20 cellular contexts compared by ENCODE assay signal in genomic region chr12:115956236-115956635, GRCh38.
"Had no signal": no experiment of that assay in that cellular context is flagged by ENCODE, and none has a peak within 500 bp of the region (broad histone marks: within the 10 kb centered on the region; RNA-seq: fewer than 3 reads in every experiment).

No MANE protein-coding gene starts in this region.

- H3K27me3 Mint-ChIP-seq: dendritic cell treated with granulocyte-macrophage colony-stimulating factor and Interleukin-4, amounts not matched to agents 40 ng/mL and 50 ng/mL, for 4 days; effector memory CD8-positive, alpha-beta T cell; naive thymus-derived CD8-positive, alpha-beta T cell; stimulated activated memory B cell treated with anti-CD40 and anti-IgM and Interleukin-4, amounts not matched to agents 10 μg/mL and 1 μg/mL and 100 μg/mL, for 72 hours; stimulated activated naive CD8-positive, alpha-beta T cell treated with anti-CD3 and anti-CD28 coated beads, Interleukin-15, Interleukin-2, amounts not matched to agents 100 ng/mL and 50 ng/mL, for 24 hours had no signal

- H3K9me3 Mint-ChIP-seq: dendritic cell treated with granulocyte-macrophage colony-stimulating factor and Interleukin-4, amounts not matched to agents 40 ng/mL and 50 ng/mL, for 4 days; effector memory CD8-positive, alpha-beta T cell; naive thymus-derived CD8-positive, alpha-beta T cell; stimulated activated memory B cell treated with anti-CD40 and anti-IgM and Interleukin-4, amounts not matched to agents 10 μg/mL and 1 μg/mL and 100 μg/mL, for 72 hours; stimulated activated naive CD8-positive, alpha-beta T cell treated with anti-CD3 and anti-CD28 coated beads, Interleukin-15, Interleukin-2, amounts not matched to agents 100 ng/mL and 50 ng/mL, for 24 hours had no signal

- H3K9me3 ChIP-seq: esophagus muscularis mucosa, gastrocnemius medialis, heart right ventricle, mucosa of descending colon, spleen, tibial artery, upper lobe of right lung had no signal

- DNase-seq: effector memory CD8-positive, alpha-beta T cell; gastrocnemius medialis; heart right ventricle; hypothalamus; kidney glomerular epithelial cell; mucosa of descending colon; naive thymus-derived CD8-positive, alpha-beta T cell; posterior cingulate gyrus; spleen; stimulated activated CD4-positive, alpha-beta T cell treated with anti-CD3 and anti-CD28 coated beads, Interleukin-15, amount 100 ng/mL, for 24 hours; stimulated activated CD4-positive, alpha-beta T cell treated with anti-CD3 and anti-CD28 coated beads, Interleukin-1b, Interleukin-23, amount 100 ng/mL, for 48 hours; stimulated activated CD4-positive, alpha-beta T cell treated with anti-CD3 and anti-CD28 coated beads, Interleukin-4, amount 100 ng/mL, for 24 hours; tibial artery; upper lobe of right lung had no signal

- H3K4me3 Mint-ChIP-seq: dendritic cell treated with granulocyte-macrophage colony-stimulating factor and Interleukin-4, amounts not matched to agents 40 ng/mL and 50 ng/mL, for 4 days; effector memory CD8-positive, alpha-beta T cell; naive thymus-derived CD8-positive, alpha-beta T cell; stimulated activated memory B cell treated with anti-CD40 and anti-IgM and Interleukin-4, amounts not matched to agents 10 μg/mL and 1 μg/mL and 100 μg/mL, for 72 hours; stimulated activated naive CD8-positive, alpha-beta T cell treated with anti-CD3 and anti-CD28 coated beads, Interleukin-15, Interleukin-2, amounts not matched to agents 100 ng/mL and 50 ng/mL, for 24 hours had no signal

- ATAC-seq: effector memory CD8-positive, alpha-beta T cell; gastrocnemius medialis; heart right ventricle; mucosa of descending colon; naive thymus-derived CD8-positive, alpha-beta T cell; sciatic nerve; stimulated activated memory B cell treated with anti-CD40 and anti-IgM and Interleukin-4, amounts not matched to agents 10 μg/mL and 1 μg/mL and 100 μg/mL, for 72 hours; upper lobe of right lung had no signal

- H3K4me1 ChIP-seq: spleen, tibial artery, upper lobe of right lung had no signal

- H3K27me3 ChIP-seq: esophagus muscularis mucosa, gastrocnemius medialis, heart right ventricle, spleen, tibial artery, upper lobe of right lung had no signal

- H3K27ac ChIP-seq: epithelial cell of prostate, esophagus muscularis mucosa, gastrocnemius medialis, heart right ventricle, spleen, tibial artery, upper lobe of right lung had no signal

- H3K27ac Mint-ChIP-seq: dendritic cell treated with granulocyte-macrophage colony-stimulating factor and Interleukin-4, amounts not matched to agents 40 ng/mL and 50 ng/mL, for 4 days; effector memory CD8-positive, alpha-beta T cell; stimulated activated memory B cell treated with anti-CD40 and anti-IgM and Interleukin-4, amounts not matched to agents 10 μg/mL and 1 μg/mL and 100 μg/mL, for 72 hours; stimulated activated naive CD8-positive, alpha-beta T cell treated with anti-CD3 and anti-CD28 coated beads, Interleukin-15, Interleukin-2, amounts not matched to agents 100 ng/mL and 50 ng/mL, for 24 hours had no signal

- H3K4me1 Mint-ChIP-seq: naive thymus-derived CD8-positive, alpha-beta T cell; stimulated activated memory B cell treated with anti-CD40 and anti-IgM and Interleukin-4, amounts not matched to agents 10 μg/mL and 1 μg/mL and 100 μg/mL, for 72 hours had no signal

- H3K4me3 ChIP-seq: esophagus muscularis mucosa, gastrocnemius medialis, heart right ventricle, mucosa of descending colon, spleen, tibial artery, upper lobe of right lung had no signal
